ENCODE assay signal across 25 cellular contexts in genomic region chr10:494149-494542, GRCh38.
DNase-seq lines count a peak whose midpoint lies in the region; ATAC-seq and TF ChIP-seq lines count a peak whose summit lies in the region.
"Had no signal": no experiment of that assay in that cellular context is flagged by ENCODE, and none has a peak within 500 bp of the region (broad histone marks: within the 10 kb centered on the region; RNA-seq: fewer than 3 reads in every experiment).

No MANE protein-coding gene starts in this region.

- no peak overlapping the region for H3K27ac Mint-ChIP-seq in Calu3 (ENCODE audit: unreplicated experiment)
- H3K27ac Mint-ChIP-seq: CD4-positive, alpha-beta T cell had no signal

- peaks cover 90% of the 10 kb centered on the region for H3K36me3 ChIP-seq in OCI-LY1 (ENCODE audit: insufficient read depth, low read length)
- no peaks in the 10 kb centered on the region for H3K36me3 ChIP-seq in esophagus squamous epithelium
- no peaks in the 10 kb centered on the region for H3K36me3 ChIP-seq in right lobe of liver
- no peaks in the 10 kb centered on the region for H3K36me3 ChIP-seq in sigmoid colon
- H3K36me3 ChIP-seq: HAP-1 had no signal

- H3K4me3 ChIP-seq in OCI-LY1 (ENCODE audit: low read depth, low read length, poor library complexity, severe bottlenecking) (no peak overlapping the region), esophagus squamous epithelium (no peak overlapping the region), right lobe of liver (no peak overlapping the region), sigmoid colon (no peak overlapping the region)
- H3K4me3 ChIP-seq: BLaER1, GM12878, HAP-1 had no signal

- BruUV-seq in Calu3 (replicated peaks; lab: Mats Ljungman, UMichigan) = no TSS peak

- H3F3A ChIP-seq in OCI-LY1 (ENCODE audit: insufficient read depth, low read length) = no peaks in the 10 kb centered on the region

- H3K4me1 ChIP-seq in OCI-LY1 (ENCODE audit: insufficient read depth, low read length, severe bottlenecking) (peaks cover 39% of the 10 kb centered on the region), esophagus squamous epithelium (peaks cover 8 to 51% (median 10%) of the 10 kb centered on the region in 3 donors), right lobe of liver (no peaks in the 10 kb centered on the region), sigmoid colon (peaks cover 0 to 94% (median 85%) of the 10 kb centered on the region in 4 donors)

- no peak overlapping the region for H2AFZ ChIP-seq in OCI-LY1 (ENCODE audit: low read length)

- no peak overlapping the region; the same call in 1 of the 2 replicates for H3K4me2 ChIP-seq in OCI-LY1 (ENCODE audit: low read length)
- H3K4me2 ChIP-seq: BLaER1, SK-N-SH had no signal

- ATAC-seq in right lobe of liver (peak; percentile 54 to 70 (median 60)), HG03354 (IDR thresholded peaks at IDR 0.05; ENCODE audit: poor library complexity, severe bottlenecking, unreplicated experiment) (no peak), HG03025 (IDR thresholded peaks at IDR 0.05; ENCODE audit: low FRiP score, unreplicated experiment) (no peak)
- ATAC-seq: GM12878 had no signal

- CTCF ChIA-PET in Calu3 (lab: Charles Lee) = no interaction called here

- H4K20me1 ChIP-seq in OCI-LY1 (ENCODE audit: insufficient read depth, low read length) = no peaks in the 10 kb centered on the region

- no peak overlapping the region for H3K4me3 Mint-ChIP-seq in Calu3 (ENCODE audit: low read depth, unreplicated experiment)
- H3K4me3 Mint-ChIP-seq: CD4-positive, alpha-beta T cell had no signal

- H3K36me3 Mint-ChIP-seq in Calu3 (ENCODE audit: insufficient read depth, unreplicated experiment) = no peaks in the 10 kb centered on the region

- DNase-seq in esophagus squamous epithelium (lab: John Stamatoyannopoulos, UW) (no peak), right lobe of liver (no peak), sigmoid colon (peak; percentile 67), activated gamma-delta T cell (lab: John Stamatoyannopoulos, UW) (no peak), Calu3 (no peak)
- DNase-seq: CD4-positive, alpha-beta T cell; COR-L47; DMS79; EL; GDM1; GOT3; NCI-H1048; NCI-H1417; NCI-H1694; NCI-H2029 treated with DMSO at 0.1 percent for 48 hours; NCI-H526 treated with DMSO at 0.1 percent for 48 hours; SIG-M5; SK-N-SH had no signal

- no peaks in the 10 kb centered on the region for H3K27me3 ChIP-seq in OCI-LY1 (ENCODE audit: insufficient read depth, low read length)
- H3K27me3 ChIP-seq in esophagus squamous epithelium = no peaks in the 10 kb centered on the region
- no peaks in the 10 kb centered on the region for H3K27me3 ChIP-seq in right lobe of liver
- H3K27me3 ChIP-seq in sigmoid colon = no peaks in the 10 kb centered on the region
- H3K27me3 ChIP-seq: BLaER1 had no signal

- no peaks in the 10 kb centered on the region for H3K9me3 ChIP-seq in OCI-LY1 (ENCODE audit: low read length)
- H3K9me3 ChIP-seq in esophagus squamous epithelium = no peaks in the 10 kb centered on the region
- H3K9me3 ChIP-seq in right lobe of liver = no peaks in the 10 kb centered on the region
- H3K9me3 ChIP-seq in sigmoid colon = no peaks in the 10 kb centered on the region
- H3K9me3 ChIP-seq: BLaER1, HAP-1, SK-N-SH had no signal

- H3K79me2 ChIP-seq in OCI-LY1 (ENCODE audit: insufficient read depth, low read length) = peaks cover 63% of the 10 kb centered on the region

- no peaks in the 10 kb centered on the region for H3K9me3 Mint-ChIP-seq in Calu3 (ENCODE audit: low read depth, unreplicated experiment)
- H3K9me3 Mint-ChIP-seq: CD4-positive, alpha-beta T cell had no signal

- peak overlapping the region; percentile 58 for H3K27ac ChIP-seq in OCI-LY1 (ENCODE audit: low read depth, low read length, poor library complexity, severe bottlenecking)
- H3K27ac ChIP-seq in esophagus squamous epithelium = peak overlapping the region in 3 of 4 donors; percentile 81 to 90 (median 84)
- H3K27ac ChIP-seq in right lobe of liver = no peak overlapping the region
- H3K27ac ChIP-seq in sigmoid colon = peak overlapping the region; percentile 82 to 96 (median 90)
- H3K27ac ChIP-seq: BLaER1, HL-60 had no signal

- intact Hi-C loops in esophagus squamous epithelium (cut with DNase I) (no loop called here), right lobe of liver (cut with DNase I) (no loop called here), sigmoid colon (cut with DNase I) (loop anchor here (5.0 kb wide), 3 partner anchors 37 to 188 kb away; no protein-coding TSS in a partner anchor), Calu3 (cut with micrococcal nuclease; ENCODE audit: unreplicated experiment) (no loop called here)

- WGBS in esophagus squamous epithelium, 2 donors = 67 to 95% methylated on average over 4 of the region's 5 CpGs
- 86% methylated on average over 3 of the region's 5 CpGs for WGBS in right lobe of liver (ENCODE audit: insufficient coverage, low coverage, low lambda C conversion rate, missing lambda C conversion rate)
- WGBS in sigmoid colon, 2 donors = 90 to 96% methylated on average over 5 of the region's 5 CpGs

- TF ChIP-seq CTCF in OCI-LY1 (IDR thresholded peaks at IDR 0.05; ENCODE audit: low read length) (no peak), esophagus squamous epithelium (IDR thresholded peaks at IDR 0.05) (no peak), right lobe of liver (IDR thresholded peaks at IDR 0.05) (no peak), sigmoid colon (IDR thresholded peaks at IDR 0.05) (no peak), Calu3 (IDR thresholded peaks at IDR 0.05; ENCODE audit: unreplicated experiment) (no peak)

- TF ChIP-seq EP300 in sigmoid colon (IDR thresholded peaks at IDR 0.05) = peak in 1 of 4 donors; percentile 78

- no peak for TF ChIP-seq POLR2A in esophagus squamous epithelium (IDR thresholded peaks at IDR 0.05)
- TF ChIP-seq POLR2A in right lobe of liver (IDR thresholded peaks at IDR 0.05) = no peak
- TF ChIP-seq POLR2A in sigmoid colon (IDR thresholded peaks at IDR 0.05) = no peak

- H3K4me1 Mint-ChIP-seq in Calu3 (ENCODE audit: low read depth, unreplicated experiment) = no peaks in the 10 kb centered on the region

- peak overlapping the region; percentile 6; the same call in 1 of the 2 replicates for H3K9ac ChIP-seq in OCI-LY1 (ENCODE audit: low read length)
- H3K9ac ChIP-seq: BLaER1, SK-N-SH had no signal

- no peaks in the 10 kb centered on the region for H3K27me3 Mint-ChIP-seq in Calu3 (ENCODE audit: unreplicated experiment)

- H3K9me2 ChIP-seq in OCI-LY1 (ENCODE audit: low read depth, low read length) = no peaks in the 10 kb centered on the region
- H3K9me2 ChIP-seq: SK-N-SH had no signal

Comparison
In these comparisons a context has a peak if more than half of its experiments do, and no peak if none do; other contexts are left out.
1. H3K27ac ChIP-seq: peak in OCI-LY1 (single experiment), esophagus squamous epithelium (3 of 4) and sigmoid colon (4 of 4); none in right lobe of liver (0 of 3).
2. ATAC-seq: peak in right lobe of liver (4 of 4); none in HG03354 (single experiment) and HG03025 (single experiment).